20 cellular contexts compared by ENCODE assay signal in the genomic region with DNA sequence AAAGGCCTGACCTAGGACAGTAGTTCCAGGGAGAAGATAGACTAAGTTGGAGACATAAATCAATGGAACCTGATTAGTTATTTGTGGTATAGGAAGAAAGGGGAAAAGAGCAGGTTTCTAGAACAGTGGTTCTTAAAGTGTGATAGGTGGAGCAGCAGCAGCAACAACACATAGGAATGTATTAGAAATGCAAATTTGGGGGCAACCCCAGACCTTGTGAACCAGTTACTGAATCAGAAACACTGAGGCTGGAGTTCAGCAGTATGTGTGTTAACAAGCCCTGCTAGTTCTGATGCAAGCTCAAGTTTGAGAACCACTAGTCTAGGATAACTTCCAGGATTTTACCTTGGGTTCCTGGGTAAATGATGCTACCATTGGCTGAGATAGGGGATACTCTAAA.
"Had no signal": no experiment of that assay in that cellular context is flagged by ENCODE, and none has a peak within 500 bp of the region (broad histone marks: within the 10 kb centered on the region; RNA-seq: fewer than 3 reads in every experiment).

No MANE protein-coding gene starts in this region.

- ATAC-seq: activated naive CD4-positive, alpha-beta T cell treated with anti-CD3 and anti-CD28 coated beads, Interleukin-2, amount 50 U/mL, for 72 hours; activated T-cell treated with anti-CD3 and anti-CD28 coated beads, Interleukin-2, amount 50 U/mL, for 72 hours; esophagus mucosa; gastrocnemius medialis; heart left ventricle; natural killer cell treated with Interleukin-12 subunit alpha and Interleukin-12 subunit beta and Interleukin-15 and Interleukin-18, amount 100 ng/mL, for 72 hours; stimulated activated naive CD8-positive, alpha-beta T cell treated with anti-CD3 and anti-CD28 coated beads, Interleukin-15, Interleukin-2, amounts not matched to agents 100 U/mL and 50 U/mL, for 24 hours had no signal

- DNase-seq: activated CD4-positive, alpha-beta T cell treated with anti-CD3 and anti-CD28 coated beads, Interleukin-2, amount 50 U/mL, for 1 hour; activated CD4-positive, CD25-positive, alpha-beta regulatory T cell treated with anti-CD3 and anti-CD28 coated beads, Interleukin-2, amount 50 U/mL, for 72 hours; activated CD8-positive, alpha-beta memory T cell treated with anti-CD3 and anti-CD28 coated beads for 24 hours; activated CD8-positive, alpha-beta memory T cell treated with anti-CD3 and anti-CD28 coated beads, Interleukin-2, amount 50 U/mL, for 48 hours; activated gamma-delta T cell; activated T-cell treated with anti-CD3 and anti-CD28 coated beads, Interleukin-2, amount 50 U/mL, for 72 hours; effector CD4-positive, alpha-beta T cell; gastrocnemius medialis; heart left ventricle; nucleus accumbens; retina; stimulated activated CD8-positive, alpha-beta memory T cell treated with anti-CD3 and anti-CD28 coated beads, Interleukin-4, amount 100 ng/mL, for 48 hours; stimulated activated naive CD8-positive, alpha-beta T cell treated with anti-CD3 and anti-CD28 coated beads, Interleukin-15, Interleukin-2, amounts not matched to agents 100 U/mL and 50 U/mL, for 24 hours; substantia nigra; T1000; tibial artery had no signal

- H3K4me3 ChIP-seq: adrenal gland, gastrocnemius medialis, heart left ventricle, tibial artery had no signal

- H3K36me3 Mint-ChIP-seq: activated naive CD4-positive, alpha-beta T cell treated with anti-CD3 and anti-CD28 coated beads, Interleukin-2, amount 50 U/mL, for 72 hours; natural killer cell treated with Interleukin-12 subunit alpha and Interleukin-12 subunit beta and Interleukin-15 and Interleukin-18, amount 100 ng/mL, for 72 hours had no signal

- H3K4me3 Mint-ChIP-seq: activated T-cell treated with anti-CD3 and anti-CD28 coated beads, Interleukin-2, amount 50 U/mL, for 72 hours; natural killer cell treated with Interleukin-12 subunit alpha and Interleukin-12 subunit beta and Interleukin-15 and Interleukin-18, amount 100 ng/mL, for 72 hours had no signal

- H3K27ac Mint-ChIP-seq: activated naive CD4-positive, alpha-beta T cell treated with anti-CD3 and anti-CD28 coated beads, Interleukin-2, amount 50 U/mL, for 72 hours; activated T-cell treated with anti-CD3 and anti-CD28 coated beads, Interleukin-2, amount 50 U/mL, for 72 hours; natural killer cell treated with Interleukin-12 subunit alpha and Interleukin-12 subunit beta and Interleukin-15 and Interleukin-18, amount 100 ng/mL, for 72 hours had no signal

- H3K4me1 ChIP-seq: adrenal gland, gastrocnemius medialis, tibial artery had no signal

- H3K27me3 ChIP-seq: adrenal gland, gastrocnemius medialis, heart left ventricle had no signal

- H3K9me3 ChIP-seq: adrenal gland, gastrocnemius medialis, heart left ventricle, tibial artery had no signal

- H3K9me3 Mint-ChIP-seq: activated naive CD4-positive, alpha-beta T cell treated with anti-CD3 and anti-CD28 coated beads, Interleukin-2, amount 50 U/mL, for 72 hours; activated T-cell treated with anti-CD3 and anti-CD28 coated beads, Interleukin-2, amount 50 U/mL, for 72 hours; natural killer cell treated with Interleukin-12 subunit alpha and Interleukin-12 subunit beta and Interleukin-15 and Interleukin-18, amount 100 ng/mL, for 72 hours had no signal

- H3K27ac ChIP-seq: adrenal gland, gastrocnemius medialis, heart left ventricle, tibial artery had no signal

- H3K27me3 Mint-ChIP-seq: natural killer cell treated with Interleukin-12 subunit alpha and Interleukin-12 subunit beta and Interleukin-15 and Interleukin-18, amount 100 ng/mL, for 72 hours had no signal

- H3K36me3 ChIP-seq: adrenal gland, gastrocnemius medialis, heart left ventricle, tibial artery had no signal
